Comparison of ENCODE assay signal across 8 cellular contexts in genomic region chr11:118565062-118565461, GRCh38. TPM values are rescaled to one million over a fixed set of nuclear protein-coding genes. Genes with fewer than 3 reads are reported as not detected.
DNase-seq lines count a peak whose midpoint lies in the region; ATAC-seq, FAIRE-seq and TF ChIP-seq lines count a peak whose summit lies in the region.

No MANE protein-coding gene starts in this region.

- H3F3A ChIP-seq in GM23248 (ENCODE audit: insufficient read depth) = peaks cover 3% of the 10 kb centered on the region; the same call in 1 of the 2 replicates

- peak overlapping the region; percentile 63 for H3K4me3 Mint-ChIP-seq in activated CD4-positive, alpha-beta memory T cell treated with anti-CD3 and anti-CD28 coated beads, Interleukin-2, amount 10 ng/mL, durations not matched to agents 7 days and 5 days

- WGBS in GM23248 (ENCODE audit: low coverage in 1 of 2, low lambda C conversion rate in 2 of 2, missing lambda C conversion rate in 2 of 2), 2 experiments = 6 to 9% methylated on average over 5 of the region's 5 CpGs
- 24 to 28% methylated on average over 5 of the region's 5 CpGs for WGBS in heart right ventricle, 2 donors

- H3K4me1 Mint-ChIP-seq in activated CD4-positive, alpha-beta memory T cell treated with anti-CD3 and anti-CD28 coated beads, Interleukin-2, amount 10 ng/mL, durations not matched to agents 7 days and 5 days = peaks cover 16% of the 10 kb centered on the region

- H3K4me3 ChIP-seq in GM23248 (peak overlapping the region; percentile 67), heart right ventricle (peak overlapping the region in 8 of 10 donors; percentile 46 to 75 (median 65)), skin epidermis (peak overlapping the region; percentile 34 to 57 (median 49))

- no peaks in the 10 kb centered on the region for H3K9me3 Mint-ChIP-seq in activated CD4-positive, alpha-beta memory T cell treated with anti-CD3 and anti-CD28 coated beads, Interleukin-2, amount 10 ng/mL, durations not matched to agents 7 days and 5 days

- no peak for FAIRE-seq in urothelium cell line (lab: Jason Lieb, UNC)

- CTCF ChIA-PET in activated CD4-positive, alpha-beta memory T cell treated with anti-CD3 and anti-CD28 coated beads, Interleukin-2, amount 10 ng/mL, durations not matched to agents 7 days and 5 days (lab: Charles Lee) = interaction anchor here (0.6 kb wide), 1 partner anchor 871 kb away, joined by 3 read pairs; no protein-coding TSS in a partner anchor

- TF ChIP-seq CTCF in heart right ventricle (IDR thresholded peaks at IDR 0.05) = no peak

- H3K27me3 ChIP-seq in GM23248 (replicated peaks; ENCODE audit: insufficient read depth) (no peaks in the 10 kb centered on the region), heart right ventricle (no peaks in the 10 kb centered on the region)

- H3K9me3 ChIP-seq in GM23248 (ENCODE audit: low read depth) (no peaks in the 10 kb centered on the region), heart right ventricle (no peaks in the 10 kb centered on the region)

- POLR2A ChIA-PET in activated CD4-positive, alpha-beta memory T cell treated with anti-CD3 and anti-CD28 coated beads, Interleukin-2, amount 10 ng/mL, durations not matched to agents 7 days and 5 days (lab: Charles Lee) = interaction anchor here (1.2 kb wide), 1 partner anchor 34 kb away, joined by 3 read pairs; the partner anchor contains the start of gene TMEM25

- H3K4me2 ChIP-seq in GM23248 (ENCODE audit: unreplicated experiment) = peak overlapping the region; percentile 89

- H3K27ac ChIP-seq in GM23248 (peak overlapping the region; percentile 30), heart right ventricle (peak overlapping the region in 6 of 10 donors; percentile 71 to 84 (median 82)), skin epidermis (peak overlapping the region in 14 of 21 experiments; percentile 23 to 89 (median 82))

- no peaks in the 10 kb centered on the region for H3K27me3 Mint-ChIP-seq in activated CD4-positive, alpha-beta memory T cell treated with anti-CD3 and anti-CD28 coated beads, Interleukin-2, amount 10 ng/mL, durations not matched to agents 7 days and 5 days

- H3K36me3 Mint-ChIP-seq in activated CD4-positive, alpha-beta memory T cell treated with anti-CD3 and anti-CD28 coated beads, Interleukin-2, amount 10 ng/mL, durations not matched to agents 7 days and 5 days (ENCODE audit: low read depth) = no peaks in the 10 kb centered on the region

- peak overlapping the region; percentile 78 for H2AFZ ChIP-seq in GM23248

- H3K36me3 ChIP-seq in GM23248 (ENCODE audit: low read depth) (no peaks in the 10 kb centered on the region), heart right ventricle (peaks cover 0 to 18% (median 0%) of the 10 kb centered on the region in 9 donors)

- DNase-seq in GM23248 (peak; percentile 78), heart right ventricle (peak; percentile 19 to 21), urothelium cell line (ENCODE audit: low spot score) (no peak), NCI-H1417 (lab: John Stamatoyannopoulos, UW) (no peak)
- DNase-seq in activated CD4-positive, alpha-beta memory T cell treated with anti-CD3 and anti-CD28 coated beads, Interleukin-2, amount 10 ng/mL, durations not matched to agents 7 days and 5 days = no peak

- no peak overlapping the region for H3K27ac Mint-ChIP-seq in activated CD4-positive, alpha-beta memory T cell treated with anti-CD3 and anti-CD28 coated beads, Interleukin-2, amount 10 ng/mL, durations not matched to agents 7 days and 5 days

- in situ Hi-C loops in GM23248 (cut with MboI) = no loop called here

- peaks cover 14% of the 10 kb centered on the region for H3K79me2 ChIP-seq in GM23248 (ENCODE audit: insufficient read depth)

- intact Hi-C loops in heart right ventricle (cut with DNase I) = loop anchor here in 1 of 10 donors (5.0 kb wide), 1 partner anchor 33 kb away; the partner anchor contains the start of gene TMEM25

- H3K4me1 ChIP-seq in GM23248 (ENCODE audit: insufficient read depth) = peaks cover 6% of the 10 kb centered on the region; the same call in 1 of the 2 replicates
- peaks cover 0 to 17% (median 7%) of the 10 kb centered on the region in 9 donors for H3K4me1 ChIP-seq in heart right ventricle

- no peaks in the 10 kb centered on the region for H4K20me1 ChIP-seq in GM23248 (ENCODE audit: insufficient read depth)

- ATAC-seq in heart right ventricle (peak; percentile 18 to 56 (median 36)), HG02885 (IDR thresholded peaks at IDR 0.05; ENCODE audit: poor library complexity, unreplicated experiment) (no peak), GM21526 (IDR thresholded peaks at IDR 0.05; ENCODE audit: low FRiP score, unreplicated experiment) (no peak)

- H3K9ac ChIP-seq in GM23248 = peak overlapping the region; percentile 96

- H3K9me2 ChIP-seq in GM23248 (ENCODE audit: insufficient read depth) = no peaks in the 10 kb centered on the region

RNA-seq across cellular contexts. Expression of gene IFT46, which starts 0.7 kb away (rescaled TPM):
- 38.1 and 49.5 TPM in 2 replicates for total RNA-seq in GM23248 (2014; rRNA removed; shearing (Covaris generic))
- 21.7 and 25.9 TPM in 2 replicates for polyA plus RNA-seq in GM23248 (2016; fragmentation: Nextera tagmentation; extraction: Ambion mirVana)
- 1 to 10 TPM; 9.6 to 10.0 TPM for total RNA-seq in activated CD4-positive, alpha-beta memory T cell treated with anti-CD3 and anti-CD28 coated beads, Interleukin-2, amount 10 ng/mL, durations not matched to agents 7 days and 5 days
- 10 to 100 TPM; 14.0 to 23.4 (median 20.5) TPM for total RNA-seq in heart right ventricle
- 10 to 100 TPM; 22.2 to 23.0 TPM for polyA plus RNA-seq in heart right ventricle

RNA-seq across cellular contexts. Expression of gene ARCN1, which starts 7.1 kb away (rescaled TPM):
- 187 and 191 TPM in 2 replicates for total RNA-seq in GM23248 (2014; rRNA removed; shearing (Covaris generic))
- polyA plus RNA-seq in GM23248 (2016; fragmentation: Nextera tagmentation; extraction: Ambion mirVana) (188 and 190 TPM in 2 replicates), heart right ventricle (10 to 100 TPM; 48.8 to 88.1 TPM)
- 100 to 1,000 TPM; 138 to 141 TPM for total RNA-seq in activated CD4-positive, alpha-beta memory T cell treated with anti-CD3 and anti-CD28 coated beads, Interleukin-2, amount 10 ng/mL, durations not matched to agents 7 days and 5 days
- total RNA-seq in heart right ventricle = 100 to 1,000 TPM in 4 of 10 donors, 10 to 100 TPM in 6; 84.8 to 122 (median 98.3) TPM

RNA-seq across cellular contexts. Expression of gene TMEM25, which starts 34.1 kb away (rescaled TPM):
- total RNA-seq in GM23248 (2014; rRNA removed; shearing (Covaris generic)) = 4.2 and 10.6 TPM in 2 replicates
- polyA plus RNA-seq in GM23248 (2016; fragmentation: Nextera tagmentation; extraction: Ambion mirVana) (7.1 and 7.5 TPM in 2 replicates), heart right ventricle (1 to 10 TPM; 3.9 to 9.3 TPM)
- 1 to 10 TPM; 5.3 to 6.4 TPM for total RNA-seq in activated CD4-positive, alpha-beta memory T cell treated with anti-CD3 and anti-CD28 coated beads, Interleukin-2, amount 10 ng/mL, durations not matched to agents 7 days and 5 days
- total RNA-seq in heart right ventricle = 10 to 100 TPM; 10.2 to 16.2 (median 11.5) TPM

RNA-seq across cellular contexts. Expression of gene TTC36, which starts 37.8 kb away (rescaled TPM):
- total RNA-seq in GM23248 (2014; rRNA removed; shearing (Covaris generic)) = 1.1 TPM in 1 of 2 replicates, not detected in the other
- polyA plus RNA-seq in GM23248 (2016; fragmentation: Nextera tagmentation; extraction: Ambion mirVana) (0.27 and 0.58 TPM in 2 replicates), heart right ventricle (under 1 TPM in 1 of 2 donors, not detected in 1; 0.16 TPM)
- total RNA-seq in activated CD4-positive, alpha-beta memory T cell treated with anti-CD3 and anti-CD28 coated beads, Interleukin-2, amount 10 ng/mL, durations not matched to agents 7 days and 5 days = under 1 TPM; 0.23 to 0.55 TPM
- 1 to 10 TPM in 1 of 10 donors, under 1 TPM in 6, not detected in 3; 0.28 to 1.8 (median 0.49) TPM for total RNA-seq in heart right ventricle

RNA-seq across cellular contexts. Expression of gene PHLDB1, which starts 42.4 kb away (rescaled TPM):
- 102 and 109 TPM in 2 replicates for total RNA-seq in GM23248 (2014; rRNA removed; shearing (Covaris generic))
- polyA plus RNA-seq in GM23248 (2016; fragmentation: Nextera tagmentation; extraction: Ambion mirVana) (91.7 and 91.8 TPM in 2 replicates), heart right ventricle (100 to 1,000 TPM in 1 of 2 donors, 10 to 100 TPM in 1; 74.9 to 259 TPM)
- under 1 TPM; 0.53 to 0.63 TPM for total RNA-seq in activated CD4-positive, alpha-beta memory T cell treated with anti-CD3 and anti-CD28 coated beads, Interleukin-2, amount 10 ng/mL, durations not matched to agents 7 days and 5 days
- total RNA-seq in heart right ventricle = 100 to 1,000 TPM in 9 of 10 donors, 10 to 100 TPM in 1; 81.9 to 125 (median 114) TPM

Comparison
In these comparisons a context has a peak if more than half of its experiments do, and no peak if none do; other contexts are left out.
1. DNase-seq: peak in GM23248 (single experiment) and heart right ventricle (2 of 2); none in activated CD4-positive, alpha-beta memory T cell treated with anti-CD3 and anti-CD28 coated beads, Interleukin-2, amount 10 ng/mL, durations not matched to agents 7 days and 5 days (single experiment), urothelium cell line (single experiment) and NCI-H1417 (0 of 3).
2. H3K27ac ChIP-seq: peak in every context shown above with its lines; median percentile 82 in heart right ventricle; 82 in skin epidermis; 30 in GM23248.
3. ATAC-seq: peak in heart right ventricle (8 of 8); none in HG02885 (single experiment) and GM21526 (single experiment).
4. Peak in every context shown above with its lines, with median percentiles within 50 percentile points of each other: H3K4me3 ChIP-seq.